ENCODE assay signal across 19 cellular contexts in genomic region chr10:57786850-57787750, GRCh38.
"Had no signal": no experiment of that assay in that cellular context is flagged by ENCODE, and none has a peak within 500 bp of the region (broad histone marks: within the 10 kb centered on the region; RNA-seq: fewer than 3 reads in every experiment).

No MANE protein-coding gene starts in this region.

- H3K9me3 ChIP-seq: body of pancreas, tibial artery, uterus had no signal

- H3K4me3 Mint-ChIP-seq: activated CD4-positive, alpha-beta T cell treated with anti-CD3 and anti-CD28 coated beads, Interleukin-2, amount 10 ng/mL, durations not matched to agents 7 days and 5 days; activated naive CD8-positive, alpha-beta T cell; natural killer cell treated with Interleukin-12 subunit alpha and Interleukin-12 subunit beta and Interleukin-15 and Interleukin-18, amount 100 ng/mL, for 72 hours; stimulated activated naive B cell treated with anti-CD40 and anti-IgM and Interleukin-4, amounts not matched to agents 10 μg/mL and 1 μg/mL and 100 μg/mL, for 72 hours had no signal

- H3K27ac ChIP-seq: body of pancreas, coronary artery, left ventricle myocardium inferior, tibial artery, uterus had no signal

- H3K27me3 ChIP-seq: body of pancreas, tibial artery, uterus had no signal

- H3K27me3 Mint-ChIP-seq: activated CD4-positive, alpha-beta T cell treated with anti-CD3 and anti-CD28 coated beads, Interleukin-2, amount 10 ng/mL, durations not matched to agents 7 days and 5 days; activated naive CD8-positive, alpha-beta T cell; natural killer cell treated with Interleukin-12 subunit alpha and Interleukin-12 subunit beta and Interleukin-15 and Interleukin-18, amount 100 ng/mL, for 72 hours; stimulated activated naive B cell treated with anti-CD40 and anti-IgM and Interleukin-4, amounts not matched to agents 10 μg/mL and 1 μg/mL and 100 μg/mL, for 72 hours had no signal

- ATAC-seq: body of pancreas; natural killer cell treated with Interleukin-12 subunit alpha and Interleukin-12 subunit beta and Interleukin-15 and Interleukin-18, amount 100 ng/mL, for 72 hours; stimulated activated naive B cell treated with anti-CD40 and anti-IgM and Interleukin-4, amounts not matched to agents 10 μg/mL and 1 μg/mL and 100 μg/mL, for 72 hours had no signal

- H3K4me1 ChIP-seq: body of pancreas, left ventricle myocardium inferior, tibial artery, uterus had no signal

- H3K36me3 Mint-ChIP-seq: activated naive CD8-positive, alpha-beta T cell; natural killer cell treated with Interleukin-12 subunit alpha and Interleukin-12 subunit beta and Interleukin-15 and Interleukin-18, amount 100 ng/mL, for 72 hours; stimulated activated naive B cell treated with anti-CD40 and anti-IgM and Interleukin-4, amounts not matched to agents 10 μg/mL and 1 μg/mL and 100 μg/mL, for 72 hours had no signal

- H3K9me3 Mint-ChIP-seq: stimulated activated naive B cell treated with anti-CD40 and anti-IgM and Interleukin-4, amounts not matched to agents 10 μg/mL and 1 μg/mL and 100 μg/mL, for 72 hours had no signal

- H3K27ac Mint-ChIP-seq: activated CD4-positive, alpha-beta T cell treated with anti-CD3 and anti-CD28 coated beads, Interleukin-2, amount 10 ng/mL, durations not matched to agents 7 days and 5 days; activated naive CD8-positive, alpha-beta T cell; natural killer cell treated with Interleukin-12 subunit alpha and Interleukin-12 subunit beta and Interleukin-15 and Interleukin-18, amount 100 ng/mL, for 72 hours; stimulated activated naive B cell treated with anti-CD40 and anti-IgM and Interleukin-4, amounts not matched to agents 10 μg/mL and 1 μg/mL and 100 μg/mL, for 72 hours had no signal

- DNase-seq: activated CD4-positive, alpha-beta T cell treated with anti-CD3 and anti-CD28 coated beads, Interleukin-2, amount 10 ng/mL, durations not matched to agents 7 days and 5 days; activated gamma-delta T cell treated with Interleukin-2 at 50 U/mL for 16 hours; amniotic stem cell; body of pancreas; central memory CD4-positive, alpha-beta T cell; foreskin fibroblast; glutamatergic neuron; hypothalamus; left ventricle myocardium inferior; mesenchymal stem cell; nucleus accumbens; stimulated activated CD4-positive, alpha-beta T cell treated with anti-CD3 and anti-CD28 coated beads, Interleukin-15, amount 100 ng/mL, for 24 hours; stimulated activated CD4-positive, alpha-beta T cell treated with anti-CD3 and anti-CD28 coated beads, Interleukin-4, amount 100 ng/mL, for 1 hour; stimulated activated naive B cell treated with anti-CD40 and anti-IgM and Interleukin-4, amounts not matched to agents 10 μg/mL and 1 μg/mL and 100 μg/mL, for 72 hours; tibial artery; uterus had no signal

- H3K4me1 Mint-ChIP-seq: activated CD4-positive, alpha-beta T cell treated with anti-CD3 and anti-CD28 coated beads, Interleukin-2, amount 10 ng/mL, durations not matched to agents 7 days and 5 days; stimulated activated naive B cell treated with anti-CD40 and anti-IgM and Interleukin-4, amounts not matched to agents 10 μg/mL and 1 μg/mL and 100 μg/mL, for 72 hours had no signal

- H3K36me3 ChIP-seq: left ventricle myocardium inferior, tibial artery, uterus had no signal

- H3K4me3 ChIP-seq: body of pancreas, coronary artery, left ventricle myocardium inferior, tibial artery, uterus had no signal
